In the genomic region with DNA sequence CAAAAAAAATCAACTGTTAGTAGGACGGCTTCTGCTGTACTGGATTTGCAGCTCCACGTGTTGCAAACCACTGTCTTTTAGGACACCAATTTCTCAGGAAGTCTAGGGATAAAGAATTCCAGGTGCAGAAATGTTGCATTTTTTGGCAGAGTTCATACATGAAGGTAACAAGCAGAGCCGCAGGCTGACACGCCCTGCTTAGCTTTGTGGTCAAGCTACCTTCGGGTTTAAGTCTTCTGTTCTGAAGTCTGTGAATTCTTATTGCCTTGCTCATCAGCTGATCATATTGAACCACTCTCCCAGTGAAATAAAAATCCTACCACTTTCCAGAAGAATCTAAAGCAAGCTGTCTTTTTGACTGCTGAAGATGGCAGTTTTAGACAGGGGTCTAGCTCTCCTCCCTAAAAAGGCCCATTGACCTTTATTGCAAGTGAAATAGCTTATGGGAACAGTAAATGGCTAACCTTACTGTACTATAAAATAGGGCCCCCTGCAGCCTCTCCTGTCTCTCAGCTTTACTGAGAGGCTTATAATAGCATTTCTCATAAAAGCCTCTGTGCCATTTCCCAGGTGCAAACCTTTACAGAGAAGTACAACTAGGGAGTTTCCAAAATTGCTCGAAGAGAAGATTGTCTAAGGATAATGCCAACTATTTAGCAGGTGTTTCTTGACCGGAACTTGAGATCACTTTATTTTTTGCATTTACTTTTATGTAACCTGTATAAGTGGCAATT, we compare ENCODE assay signal across 18 cellular contexts.
DNase-seq lines count a peak whose midpoint lies in the region; FAIRE-seq and TF ChIP-seq lines count a peak whose summit lies in the region.
"Had no signal": no experiment of that assay in that cellular context is flagged by ENCODE, and none has a peak within 500 bp of the region (broad histone marks: within the 10 kb centered on the region; RNA-seq: fewer than 3 reads in every experiment).

No MANE protein-coding gene starts in this region.

- H3K4me1 Mint-ChIP-seq in astrocyte (ENCODE audit: low read depth, unreplicated experiment), result peaks cover 22% of the 10 kb centered on the region
- H3K4me1 Mint-ChIP-seq in endodermal cell, result peaks cover 7% of the 10 kb centered on the region
- H3K4me1 Mint-ChIP-seq: activated naive CD8-positive, alpha-beta T cell treated with anti-CD3 and anti-CD28 coated beads, Interleukin-2, amount 10 ng/mL, durations not matched to agents 7 days and 5 days; memory B cell had no signal

- H3K36me3 Mint-ChIP-seq in astrocyte (ENCODE audit: low read depth, unreplicated experiment), result no peaks in the 10 kb centered on the region
- no peaks in the 10 kb centered on the region for H3K36me3 Mint-ChIP-seq in endodermal cell (ENCODE audit: low read depth)
- H3K36me3 Mint-ChIP-seq: activated naive CD8-positive, alpha-beta T cell treated with anti-CD3 and anti-CD28 coated beads, Interleukin-2, amount 10 ng/mL, durations not matched to agents 7 days and 5 days; memory B cell; WTC11 had no signal

- H3K9me3 ChIP-seq in astrocyte (ENCODE audit: insufficient read depth, low read depth, low read length) (no peaks in the 10 kb centered on the region), endodermal cell (ENCODE audit: control insufficient read depth, low read length) (no peaks in the 10 kb centered on the region)

- H3K4me3 Mint-ChIP-seq in astrocyte (ENCODE audit: unreplicated experiment) (no peak overlapping the region), endodermal cell (no peak overlapping the region)
- H3K4me3 Mint-ChIP-seq: activated naive CD8-positive, alpha-beta T cell treated with anti-CD3 and anti-CD28 coated beads, Interleukin-2, amount 10 ng/mL, durations not matched to agents 7 days and 5 days; memory B cell; WTC11 had no signal

- no peak overlapping the region for H3K9ac ChIP-seq in astrocyte (ENCODE audit: low read length)
- H3K9ac ChIP-seq in endodermal cell (ENCODE audit: extremely low read depth, low read length, poor library complexity, severe bottlenecking), result no peak overlapping the region

- peaks cover 9% of the 10 kb centered on the region for H3K4me1 ChIP-seq in astrocyte (ENCODE audit: insufficient read depth, low read length)
- H3K4me1 ChIP-seq in endodermal cell (ENCODE audit: control insufficient read depth, insufficient read depth, low read length), result peaks cover under 1% of the 10 kb centered on the region

- no peaks in the 10 kb centered on the region for H4K20me1 ChIP-seq in astrocyte (ENCODE audit: insufficient read depth, low read length)

- H3K27me3 Mint-ChIP-seq in astrocyte (ENCODE audit: low read depth, unreplicated experiment) (no peaks in the 10 kb centered on the region), endodermal cell (ENCODE audit: insufficient read depth) (peaks cover 8% of the 10 kb centered on the region)
- H3K27me3 Mint-ChIP-seq: memory B cell had no signal

- DNase-seq in AG10803 (ENCODE audit: low read depth) (peak; percentile 40), LHCN-M2 (ENCODE audit: low read depth) (peak; percentile 18), astrocyte (ENCODE audit: low read depth) (peak; percentile 74), kidney tubule cell (ENCODE audit: low spot score) (peak; percentile 86), KG1 (lab: John Stamatoyannopoulos, UW) (no peak), DMS153 treated with DMSO at 0.1 percent for 48 hours (lab: John Stamatoyannopoulos, UW; ENCODE audit: unreplicated experiment) (no peak), endodermal cell (no peak), superior temporal gyrus (ENCODE audit: extremely low spot score) (no peak)
- DNase-seq: activated CD8-positive, alpha-beta memory T cell treated with anti-CD3 and anti-CD28 coated beads, Interleukin-2, amount 50 U/mL, for 4 hours; activated naive CD8-positive, alpha-beta T cell treated with anti-CD3 and anti-CD28 coated beads, Interleukin-2, amount 10 ng/mL, durations not matched to agents 7 days and 5 days; MV-4-11; occipital lobe; SW 1271 had no signal

- no peak overlapping the region for H2AFZ ChIP-seq in astrocyte (ENCODE audit: low read depth, low read length)

- H3K27ac ChIP-seq in astrocyte (ENCODE audit: low read depth, low read length) (no peak overlapping the region), endodermal cell (ENCODE audit: low read depth, low read length) (no peak overlapping the region)
- H3K27ac ChIP-seq: HL-60 had no signal

- no peaks in the 10 kb centered on the region for H3K79me2 ChIP-seq in astrocyte (ENCODE audit: insufficient read depth, low read length)

- H3K27ac Mint-ChIP-seq in astrocyte (ENCODE audit: unreplicated experiment) (no peak overlapping the region), endodermal cell (no peak overlapping the region)
- H3K27ac Mint-ChIP-seq: activated naive CD8-positive, alpha-beta T cell treated with anti-CD3 and anti-CD28 coated beads, Interleukin-2, amount 10 ng/mL, durations not matched to agents 7 days and 5 days; memory B cell; WTC11 had no signal

- H3K36me3 ChIP-seq in astrocyte (ENCODE audit: insufficient read depth, low read length) (no peaks in the 10 kb centered on the region), endodermal cell (ENCODE audit: control insufficient read depth, insufficient read depth, low read length) (no peaks in the 10 kb centered on the region)

- H3K4me3 ChIP-seq in AG10803 (ENCODE audit: low read length), result no peak overlapping the region
- no peak overlapping the region for H3K4me3 ChIP-seq in astrocyte (ENCODE audit: insufficient read depth, low read depth, low read length)
- no peak overlapping the region for H3K4me3 ChIP-seq in endodermal cell (ENCODE audit: low read length)

- H3K4me2 ChIP-seq in astrocyte (ENCODE audit: low read length), result peak overlapping the region; percentile 57

- WGBS in endodermal cell (ENCODE audit: insufficient coverage in 1 of 2, insufficient read length in 1 of 2), 2 experiments, result 83 to 93% methylated on average over 6 to 7 of the region's 7 CpGs

- peak; percentile 17 for FAIRE-seq in astrocyte (lab: Jason Lieb, UNC)
- FAIRE-seq: colon, H1 had no signal

- TF ChIP-seq CTCF in AG10803 (conservative IDR thresholded peaks at IDR 0.05; ENCODE audit: low read length), result no peak
- no peak for TF ChIP-seq CTCF in astrocyte (IDR thresholded peaks at IDR 0.05; ENCODE audit: insufficient read depth, low read depth, low read length)
- no peak for TF ChIP-seq CTCF in endodermal cell (conservative IDR thresholded peaks at IDR 0.05)

- H3K27me3 ChIP-seq in astrocyte (ENCODE audit: insufficient read depth, low read length) (no peaks in the 10 kb centered on the region), endodermal cell (ENCODE audit: control insufficient read depth, insufficient read depth, low read length, poor library complexity, severe bottlenecking) (no peaks in the 10 kb centered on the region)

- H3K9me3 Mint-ChIP-seq in astrocyte (ENCODE audit: unreplicated experiment), result no peaks in the 10 kb centered on the region
- H3K9me3 Mint-ChIP-seq in endodermal cell, result no peaks in the 10 kb centered on the region
- H3K9me3 Mint-ChIP-seq: activated naive CD8-positive, alpha-beta T cell treated with anti-CD3 and anti-CD28 coated beads, Interleukin-2, amount 10 ng/mL, durations not matched to agents 7 days and 5 days; WTC11 had no signal

Comparison
In these comparisons a context has a peak if more than half of its experiments do, and no peak if none do; other contexts are left out.
1. DNase-seq: peak in AG10803 (single experiment), LHCN-M2 (single experiment), astrocyte (single experiment) and kidney tubule cell (single experiment); none in KG1 (single experiment), DMS153 treated with DMSO at 0.1 percent for 48 hours (single experiment), endodermal cell (single experiment) and superior temporal gyrus (single experiment).